In genomic region chr10:84659027-84659426, GRCh38 we compare ENCODE assay signal across 21 cellular contexts.
"Had no signal": no experiment of that assay in that cellular context is flagged by ENCODE, and none has a peak within 500 bp of the region (broad histone marks: within the 10 kb centered on the region; RNA-seq: fewer than 3 reads in every experiment).

No MANE protein-coding gene starts in this region.

- H3K27ac ChIP-seq: epithelial cell of prostate, gastrocnemius medialis, neural progenitor cell, parathyroid adenoma, right lobe of liver, thoracic aorta, transverse colon, vagina had no signal

- DNase-seq: effector CD8-positive, alpha-beta T cell; endodermal cell; foreskin fibroblast; gastrocnemius medialis; head of caudate nucleus; mammary epithelial cell; mesendoderm; midbrain; naive thymus-derived CD4-positive, alpha-beta T cell; right lobe of liver; small intestine; stimulated activated CD4-positive, alpha-beta T cell treated with anti-CD3 and anti-CD28 coated beads, Interleukin-15, amount 100 ng/mL, for 24 hours; stimulated activated CD4-positive, alpha-beta T cell treated with anti-CD3 and anti-CD28 coated beads, Interleukin-2, amount 100 ng/mL, for 48 hours; stimulated activated naive B cell treated with anti-CD40 and anti-IgM and Interleukin-4, amounts not matched to agents 10 μg/mL and 1 μg/mL and 100 μg/mL, for 72 hours; transverse colon had no signal

- H3K9me3 ChIP-seq: gastrocnemius medialis, right lobe of liver, thoracic aorta, transverse colon, vagina had no signal

- H3K27me3 ChIP-seq: gastrocnemius medialis, neural progenitor cell, right lobe of liver, transverse colon, vagina had no signal

- ATAC-seq: esophagus mucosa; gastrocnemius medialis; naive thymus-derived CD4-positive, alpha-beta T cell; right lobe of liver; stimulated activated naive B cell treated with anti-CD40 and anti-IgM and Interleukin-4, amounts not matched to agents 10 μg/mL and 1 μg/mL and 100 μg/mL, for 72 hours had no signal

- H3K36me3 ChIP-seq: gastrocnemius medialis, neural progenitor cell, right lobe of liver, thoracic aorta, transverse colon, vagina had no signal

- H3K4me3 ChIP-seq: gastrocnemius medialis, neural progenitor cell, right lobe of liver, thoracic aorta, transverse colon, vagina had no signal

- H3K4me1 ChIP-seq: gastrocnemius medialis, parathyroid adenoma, right lobe of liver, transverse colon, vagina had no signal
